ENCODE assay signal across 1 cellular context in the genomic region with DNA sequence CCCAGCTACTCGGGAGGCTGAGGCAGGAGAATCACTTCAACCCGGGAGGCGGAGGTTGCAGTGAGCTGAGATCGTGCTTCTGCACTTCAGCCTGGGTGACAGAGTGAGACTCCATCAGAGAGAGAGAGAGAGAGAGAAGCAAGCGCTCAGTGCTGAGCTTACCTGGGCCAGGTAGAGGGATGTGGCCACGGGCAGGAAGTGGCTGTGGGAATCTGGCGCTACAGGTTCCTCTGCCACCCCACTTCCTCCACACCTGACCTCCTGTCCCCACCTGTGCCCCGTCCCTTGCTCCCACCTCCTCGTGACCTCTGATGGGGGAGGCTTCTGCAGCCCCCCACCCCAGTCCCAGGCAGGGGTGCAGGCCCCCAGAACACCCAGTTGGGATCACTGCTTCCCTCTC.
TF ChIP-seq lines count a peak whose summit lies in the region.

No MANE protein-coding gene starts in this region.

TF ChIP-seq in WTC11, 78 proteins besides CTCF, POLR2A, EP300 and RAD21:
- TF ChIP-seq, protein P1, sequence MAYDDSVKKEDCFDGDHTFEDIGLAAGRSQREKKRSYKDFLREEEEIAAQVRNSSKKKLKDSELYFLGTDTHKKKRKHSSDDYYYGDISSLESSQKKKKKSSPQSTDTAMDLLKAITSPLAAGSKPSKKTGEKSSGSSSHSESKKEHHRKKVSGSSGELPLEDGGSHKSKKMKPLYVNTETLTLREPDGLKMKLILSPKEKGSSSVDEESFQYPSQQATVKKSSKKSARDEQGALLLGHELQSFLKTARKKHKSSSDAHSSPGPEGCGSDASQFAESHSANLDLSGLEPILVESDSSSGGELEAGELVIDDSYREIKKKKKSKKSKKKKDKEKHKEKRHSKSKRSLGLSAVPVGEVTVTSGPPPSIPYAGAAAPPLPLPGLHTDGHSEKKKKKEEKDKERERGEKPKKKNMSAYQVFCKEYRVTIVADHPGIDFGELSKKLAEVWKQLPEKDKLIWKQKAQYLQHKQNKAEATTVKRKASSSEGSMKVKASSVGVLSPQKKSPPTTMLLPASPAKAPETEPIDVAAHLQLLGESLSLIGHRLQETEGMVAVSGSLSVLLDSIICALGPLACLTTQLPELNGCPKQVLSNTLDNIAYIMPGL (CRISPR knock-in tag; IDR thresholded peaks at IDR 0.05), result no peak
